ENCODE assay signal across 8 cellular contexts in genomic region chr1:40049745-40050144, GRCh38. TPM values are rescaled to one million over a fixed set of nuclear protein-coding genes. Genes with fewer than 3 reads are reported as not detected.
DNase-seq lines count a peak whose midpoint lies in the region; ATAC-seq and TF ChIP-seq lines count a peak whose summit lies in the region.

No MANE protein-coding gene starts in this region.

- H3K36me3 ChIP-seq in BLaER1 treated with 17β-estradiol and CSF1 and Interleukin-3, amounts not matched to agents 10 nM and 100 nM = peaks cover 59 to 92% (median 88%) of the 10 kb centered on the region in 11 experiments
- H3K36me3 ChIP-seq in naive thymus-derived CD4-positive, alpha-beta T cell (ENCODE audit: control insufficient read depth in 2 of 3, insufficient read depth in 3 of 3, low read length in 3 of 3) = peaks cover 0 to 3% (median 0%) of the 10 kb centered on the region in 3 experiments
- no peaks in the 10 kb centered on the region for H3K36me3 ChIP-seq in BE2C

- ATAC-seq in HG02870 (IDR thresholded peaks at IDR 0.05; ENCODE audit: unreplicated experiment) (peak; percentile 53), HG03442 (IDR thresholded peaks at IDR 0.05; ENCODE audit: unreplicated experiment) (no peak)
- peak; percentile 37 for ATAC-seq in naive thymus-derived CD4-positive, alpha-beta T cell

- peak overlapping the region in 7 of 11 experiments; percentile 8 to 80 (median 39); a peak in 11 of 22 replicates for H3K27ac ChIP-seq in BLaER1 treated with 17β-estradiol and CSF1 and Interleukin-3, amounts not matched to agents 10 nM and 100 nM
- H3K27ac ChIP-seq in caudate nucleus (ENCODE audit: low read depth, low read length) = peak overlapping the region; percentile 67
- peak overlapping the region; percentile 63 for H3K27ac ChIP-seq in naive thymus-derived CD4-positive, alpha-beta T cell (ENCODE audit: low read depth, low read length)

- H3K27ac Mint-ChIP-seq in naive thymus-derived CD4-positive, alpha-beta T cell = peak overlapping the region; percentile 56 to 97 (median 86)
- H3K27ac Mint-ChIP-seq in type B pancreatic cell = no peak overlapping the region

- H3K9me3 Mint-ChIP-seq in naive thymus-derived CD4-positive, alpha-beta T cell = no peaks in the 10 kb centered on the region
- H3K9me3 Mint-ChIP-seq in type B pancreatic cell = no peaks in the 10 kb centered on the region

- peak overlapping the region in 1 of 10 experiments; percentile 20; a peak in 1 of 20 replicates for H3K4me3 ChIP-seq in BLaER1 treated with 17β-estradiol and CSF1 and Interleukin-3, amounts not matched to agents 10 nM and 100 nM
- H3K4me3 ChIP-seq in naive thymus-derived CD4-positive, alpha-beta T cell (ENCODE audit: low read length) = peak overlapping the region; percentile 7
- H3K4me3 ChIP-seq in BE2C (ENCODE audit: low read depth, low read length) = no peak overlapping the region

- H3K9me3 ChIP-seq in BLaER1 treated with 17β-estradiol and CSF1 and Interleukin-3, amounts not matched to agents 10 nM and 100 nM (replicated peaks in 1 of 11) = no peaks in the 10 kb centered on the region
- H3K9me3 ChIP-seq in naive thymus-derived CD4-positive, alpha-beta T cell (ENCODE audit: control insufficient read depth in 2 of 3, low read length in 3 of 3) = no peaks in the 10 kb centered on the region
- no peaks in the 10 kb centered on the region for H3K9me3 ChIP-seq in BE2C

- CTCF ChIA-PET in naive thymus-derived CD4-positive, alpha-beta T cell (lab: Charles Lee) = interaction anchor here (1.3 to 1.6 kb wide), 2 partner anchors 18 to 103 kb away, joined by 4 read pairs; no protein-coding TSS in a partner anchor

- TF ChIP-seq CTCF in BE2C (IDR thresholded peaks at IDR 0.05; ENCODE audit: low read depth, low read length) (no peak), type B pancreatic cell (conservative IDR thresholded peaks at IDR 0.05) (no peak)

- H3K4me1 ChIP-seq in BLaER1 treated with 17β-estradiol and CSF1 and Interleukin-3, amounts not matched to agents 10 nM and 100 nM = peaks cover 19 to 100% (median 86%) of the 10 kb centered on the region in 10 experiments
- H3K4me1 ChIP-seq in naive thymus-derived CD4-positive, alpha-beta T cell (ENCODE audit: control insufficient read depth in 2 of 2, insufficient read depth in 2 of 2, low read length in 2 of 2) = peaks cover 61 to 63% of the 10 kb centered on the region in 2 donors
- H3K4me1 ChIP-seq in BE2C = no peaks in the 10 kb centered on the region

- H3K36me3 Mint-ChIP-seq in naive thymus-derived CD4-positive, alpha-beta T cell = peaks cover 8 to 55% (median 33%) of the 10 kb centered on the region in 5 donors
- H3K36me3 Mint-ChIP-seq in type B pancreatic cell = peaks cover 10% of the 10 kb centered on the region

- H4K20me1 ChIP-seq in BLaER1 treated with 17β-estradiol and CSF1 and Interleukin-3, amounts not matched to agents 10 nM and 100 nM = peaks cover 38 to 100% (median 53%) of the 10 kb centered on the region in 11 experiments; a peak in 21 of 22 replicates

- peaks cover 65 to 97% (median 85%) of the 10 kb centered on the region in 7 donors for H3K4me1 Mint-ChIP-seq in naive thymus-derived CD4-positive, alpha-beta T cell
- peaks cover 6% of the 10 kb centered on the region for H3K4me1 Mint-ChIP-seq in type B pancreatic cell (ENCODE audit: unreplicated experiment)

- H3K4me2 ChIP-seq in BLaER1 treated with 17β-estradiol and CSF1 and Interleukin-3, amounts not matched to agents 10 nM and 100 nM = peak overlapping the region in 7 of 11 experiments; percentile 26 to 100 (median 91); a peak in 13 of 22 replicates

- H3K9ac ChIP-seq in BLaER1 treated with 17β-estradiol and CSF1 and Interleukin-3, amounts not matched to agents 10 nM and 100 nM = peak overlapping the region in 2 of 11 experiments; percentile 2 to 9; a peak in 2 of 22 replicates

- intact Hi-C loops in naive thymus-derived CD4-positive, alpha-beta T cell (cut with micrococcal nuclease) = loop anchor here (1.0 kb wide), 2 partner anchors 9 to 10 kb away; partner anchors contain the start of gene CAP1 (in 1 of the 2)

- POLR2A ChIA-PET in naive thymus-derived CD4-positive, alpha-beta T cell (lab: Charles Lee) = interaction anchor here (1.0 to 17.8 kb wide), 3 partner anchors 9 to 15 kb away, joined by 3 to 306 read pairs (median 38); partner anchors contain the start of gene CAP1

- no peaks in the 10 kb centered on the region for H3K27me3 ChIP-seq in BLaER1 treated with 17β-estradiol and CSF1 and Interleukin-3, amounts not matched to agents 10 nM and 100 nM
- no peaks in the 10 kb centered on the region for H3K27me3 ChIP-seq in naive thymus-derived CD4-positive, alpha-beta T cell (ENCODE audit: control insufficient read depth in 2 of 2, insufficient read depth in 2 of 2, low read length in 2 of 2)
- H3K27me3 ChIP-seq in BE2C = no peaks in the 10 kb centered on the region

- peak overlapping the region; percentile 3 to 99 (median 72) for H3K4me3 Mint-ChIP-seq in naive thymus-derived CD4-positive, alpha-beta T cell
- no peak overlapping the region for H3K4me3 Mint-ChIP-seq in type B pancreatic cell

- peak in 17 of 61 donors; percentile 5 to 82 (median 36) for DNase-seq in caudate nucleus (lab: John Stamatoyannopoulos, UW)
- no peak for DNase-seq in naive thymus-derived CD4-positive, alpha-beta T cell
- no peak for DNase-seq in BE2C
- DNase-seq in type B pancreatic cell (ENCODE audit: extremely low spot score, unreplicated experiment) = no peak
- DNase-seq in hepatic stellate cell (ENCODE audit: low spot score) = no peak

- no peaks in the 10 kb centered on the region for H3K27me3 Mint-ChIP-seq in naive thymus-derived CD4-positive, alpha-beta T cell
- no peaks in the 10 kb centered on the region for H3K27me3 Mint-ChIP-seq in type B pancreatic cell

RNA-seq across cellular contexts. Expression of gene CAP1, which starts 9.2 kb away (rescaled TPM):
- 100 to 1,000 TPM; 176 to 683 (median 282) TPM for total RNA-seq in naive thymus-derived CD4-positive, alpha-beta T cell
- 100 to 1,000 TPM; 519 to 668 TPM for polyA plus RNA-seq in naive thymus-derived CD4-positive, alpha-beta T cell
- 99.9 TPM for polyA plus RNA-seq in BE2C (2012; ENCODE audit: insufficient read depth, insufficient read length, low read depth)
- total RNA-seq in type B pancreatic cell (ENCODE audit: low replicate concordance) = 210 and 274 TPM in 2 replicates

RNA-seq across cellular contexts. Expression of gene PPT1, which starts 47.3 kb away (rescaled TPM):
- total RNA-seq in naive thymus-derived CD4-positive, alpha-beta T cell = 100 to 1,000 TPM in 2 of 5 experiments, 10 to 100 TPM in 3; 51.8 to 114 (median 62.6) TPM
- polyA plus RNA-seq in naive thymus-derived CD4-positive, alpha-beta T cell = 100 to 1,000 TPM; 240 to 264 TPM
- polyA plus RNA-seq in BE2C (2012; ENCODE audit: insufficient read depth, insufficient read length, low read depth) = 34.7 TPM
- 73.6 and 79.6 TPM in 2 replicates for total RNA-seq in type B pancreatic cell (ENCODE audit: low replicate concordance)
